9 cellular contexts compared by ENCODE assay signal in genomic region chr1:24236170-24237045, GRCh38. TPM values are rescaled to one million over a fixed set of nuclear protein-coding genes. Genes with fewer than 3 reads are reported as not detected.
DNase-seq lines count a peak whose midpoint lies in the region; ATAC-seq, FAIRE-seq and TF ChIP-seq lines count a peak whose summit lies in the region.
"Had no signal": no experiment of that assay in that cellular context is flagged by ENCODE, and none has a peak within 500 bp of the region (broad histone marks: within the 10 kb centered on the region; RNA-seq: fewer than 3 reads in every experiment).

No MANE protein-coding gene starts in this region.

- H3K4me1 ChIP-seq in mammary epithelial cell (ENCODE audit: insufficient read depth, low read length) (peaks cover 16% of the 10 kb centered on the region), pancreas (no peaks in the 10 kb centered on the region), ascending aorta (no peaks in the 10 kb centered on the region), esophagus muscularis mucosa (peaks cover 0 to 7% (median 2%) of the 10 kb centered on the region in 4 donors)

- TF ChIP-seq POLR2A in esophagus muscularis mucosa (IDR thresholded peaks at IDR 0.05; ENCODE audit: low read depth): no peak

- TSS peak; percentile 97 for BruUV-seq in mammary epithelial cell (replicated peaks; lab: Mats Ljungman, UMichigan)

- H3K4me2 ChIP-seq in mammary epithelial cell (ENCODE audit: insufficient read depth, low read depth, low read length): no peak overlapping the region

- in situ Hi-C loops in mammary epithelial cell (cut with MboI; ENCODE audit: low sequenced_read_pairs in 2 of 2): no loop called here

- H3K4me3 ChIP-seq in mammary epithelial cell (replicated peaks in 1 of 3; ENCODE audit: insufficient read depth in 1 of 3, low read depth in 2 of 3, low read length in 3 of 3): no peak overlapping the region
- H3K4me3 ChIP-seq in pancreas: no peak overlapping the region
- H3K4me3 ChIP-seq in ascending aorta: no peak overlapping the region
- no peak overlapping the region for H3K4me3 ChIP-seq in esophagus muscularis mucosa

- H3K27me3 ChIP-seq in mammary epithelial cell (ENCODE audit: insufficient read depth, low read length) (no peaks in the 10 kb centered on the region), pancreas (no peaks in the 10 kb centered on the region), ascending aorta (no peaks in the 10 kb centered on the region), esophagus muscularis mucosa (peaks cover 0 to 21% (median 0%) of the 10 kb centered on the region in 4 donors)

- CTCF ChIA-PET in mammary epithelial cell (lab: Charles Lee; ENCODE audit: low non-redundant PET): no interaction called here

- H3K79me2 ChIP-seq in mammary epithelial cell (ENCODE audit: insufficient read depth, low read length): no peaks in the 10 kb centered on the region

- 37% methylated on average over 13 of the region's 17 CpGs for WGBS in mammary epithelial cell (ENCODE audit: low coverage, missing lambda C conversion rate)
- 50 to 59% methylated on average over 17 of the region's 17 CpGs for WGBS in pancreas, 2 donors
- WGBS in esophagus muscularis mucosa: 55% methylated on average over 17 of the region's 17 CpGs

- H3K9me3 ChIP-seq in mammary epithelial cell (replicated peaks; ENCODE audit: insufficient read depth, low read length): peaks cover 2% of the 10 kb centered on the region
- H3K9me3 ChIP-seq in pancreas: no peaks in the 10 kb centered on the region
- no peaks in the 10 kb centered on the region for H3K9me3 ChIP-seq in ascending aorta
- no peaks in the 10 kb centered on the region for H3K9me3 ChIP-seq in esophagus muscularis mucosa

- DNase-seq in AG20443 (ENCODE audit: low spot score): peak; percentile 68
- DNase-seq in mammary epithelial cell: peak; percentile 88
- no peak for DNase-seq in pancreas
- no peak for DNase-seq in 8988T
- DNase-seq in ascending aorta (ENCODE audit: low spot score in 2 of 2): no peak
- no peak for DNase-seq in esophagus muscularis mucosa (ENCODE audit: extremely low spot score)
- DNase-seq in hippocampal formation (lab: John Stamatoyannopoulos, UW): no peak

- no peaks in the 10 kb centered on the region for H4K20me1 ChIP-seq in mammary epithelial cell (ENCODE audit: insufficient read depth, low read length)

- no peak for TF ChIP-seq CTCF in mammary epithelial cell (conservative IDR thresholded peaks at IDR 0.05 in 1 of 2, IDR thresholded peaks at IDR 0.05 in 1 of 2; ENCODE audit: extremely low read depth in 1 of 2, insufficient read depth in 1 of 2, low read depth in 1 of 2, low read length in 2 of 2)
- no peak for TF ChIP-seq CTCF in pancreas (IDR thresholded peaks at IDR 0.05)
- no peak for TF ChIP-seq CTCF in ascending aorta (IDR thresholded peaks at IDR 0.05)
- no peak for TF ChIP-seq CTCF in esophagus muscularis mucosa (IDR thresholded peaks at IDR 0.05)

- TF ChIP-seq EP300 in esophagus muscularis mucosa (IDR thresholded peaks at IDR 0.05): no peak

- no peak for FAIRE-seq in pancreas (lab: Jason Lieb, UNC)
- FAIRE-seq: GM18507 had no signal

- no peak overlapping the region for H3K9ac ChIP-seq in mammary epithelial cell (ENCODE audit: insufficient read depth, low read length)

- intact Hi-C loops in mammary epithelial cell (cut with micrococcal nuclease): loop anchor here (2.0 kb wide), 2 partner anchors 34 to 58 kb away; no protein-coding TSS in a partner anchor
- intact Hi-C loops in pancreas (cut with DNase I): no loop called here
- intact Hi-C loops in ascending aorta (cut with DNase I): no loop called here
- intact Hi-C loops in esophagus muscularis mucosa (cut with DNase I): no loop called here

- ATAC-seq in HG03432 (IDR thresholded peaks at IDR 0.05; ENCODE audit: unreplicated experiment) (peak; percentile 67), pancreas (peak; percentile 39 to 61 (median 52))

- H3K36me3 ChIP-seq in mammary epithelial cell (ENCODE audit: insufficient read depth, low read length) (no peaks in the 10 kb centered on the region), pancreas (no peaks in the 10 kb centered on the region), ascending aorta (no peaks in the 10 kb centered on the region), esophagus muscularis mucosa (no peaks in the 10 kb centered on the region)

- H3K27ac ChIP-seq in mammary epithelial cell (ENCODE audit: insufficient read depth, low read depth, low read length): peak overlapping the region; percentile 49
- no peak overlapping the region for H3K27ac ChIP-seq in pancreas
- no peak overlapping the region for H3K27ac ChIP-seq in ascending aorta
- no peak overlapping the region for H3K27ac ChIP-seq in esophagus muscularis mucosa (replicated peaks in 1 of 4)

- dilution Hi-C loops in mammary epithelial cell (cut with HindIII; ENCODE audit: low sequenced_read_pairs): no loop called here

- H2AFZ ChIP-seq in mammary epithelial cell (ENCODE audit: low read depth, low read length): peak overlapping the region; percentile 24

RNA-seq across cellular contexts. Expression of gene IFNLR1, which starts 49.3 kb away (rescaled TPM):
- total RNA-seq in mammary epithelial cell (10 to 100 TPM in 1 of 2 donors, 1 to 10 TPM in 1; 7.8 to 12.5 TPM), pancreas (1 to 10 TPM; 3.0 to 8.4 (median 4.7) TPM), ascending aorta (0.32 TPM), esophagus muscularis mucosa (1 to 10 TPM in 2 of 4 donors, under 1 TPM in 2; 0.50 to 2.0 (median 1.2) TPM)
- polyA plus RNA-seq in mammary epithelial cell (5.9 TPM), pancreas (1 to 10 TPM; 2.3 to 3.4 TPM)
- 9.1 TPM for polyA minus RNA-seq in mammary epithelial cell

Comparison
In these comparisons a context has a peak if more than half of its experiments do, and no peak if none do; other contexts are left out.
1. DNase-seq: peak in AG20443 (single experiment) and mammary epithelial cell (single experiment); none in pancreas (0 of 6), 8988T (single experiment), ascending aorta (0 of 2), esophagus muscularis mucosa (single experiment) and hippocampal formation (0 of 2).